9 cellular contexts compared by ENCODE assay signal in the genomic region with DNA sequence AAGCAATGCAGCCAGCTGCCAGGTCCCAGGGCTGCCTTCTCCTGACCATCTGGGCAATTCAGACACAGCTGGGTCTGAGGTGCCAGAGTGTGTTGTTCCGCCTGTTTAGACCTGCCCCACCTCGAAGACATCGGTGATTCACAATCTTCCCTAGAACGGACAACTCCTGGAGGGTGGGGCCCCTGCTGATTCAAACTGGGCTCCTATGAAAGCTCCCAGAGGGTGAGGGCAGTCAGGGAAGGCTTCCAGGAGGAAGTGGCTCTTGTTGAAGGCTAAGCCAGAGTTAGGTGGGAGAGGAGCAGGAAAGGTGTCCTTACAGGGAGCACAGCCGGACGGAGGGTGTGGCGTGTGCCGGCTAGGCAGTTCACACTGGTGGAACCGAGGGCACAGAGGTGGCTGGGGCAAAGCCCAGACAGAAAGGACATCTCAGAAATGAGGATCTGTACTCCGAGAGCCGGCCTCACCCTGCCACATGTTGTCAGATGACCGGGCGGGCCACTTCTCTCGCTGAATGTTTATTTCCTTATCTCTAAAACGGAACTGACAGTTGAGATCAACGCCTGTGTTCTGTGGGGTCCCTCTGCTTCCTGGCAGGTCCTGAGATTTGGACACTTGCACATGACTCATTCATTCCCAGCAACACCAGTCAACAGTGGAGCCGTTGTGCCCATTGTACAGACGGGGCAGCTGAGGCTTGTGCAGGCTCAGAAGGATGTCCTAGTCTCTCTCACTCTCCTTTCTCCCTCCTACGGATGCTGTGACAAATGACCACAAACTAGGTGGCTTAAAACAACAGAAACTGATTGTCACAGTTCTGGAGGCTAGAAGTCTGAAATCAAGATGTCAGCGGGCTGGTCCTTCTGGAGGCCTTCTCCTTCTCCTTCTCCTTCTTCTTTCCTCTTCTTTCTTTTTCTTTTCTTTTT. TPM values are rescaled to one million over a fixed set of nuclear protein-coding genes. Genes with fewer than 3 reads are reported as not detected.
DNase-seq lines count a peak whose midpoint lies in the region; ATAC-seq, FAIRE-seq and TF ChIP-seq lines count a peak whose summit lies in the region.
"Had no signal": no experiment of that assay in that cellular context is flagged by ENCODE, and none has a peak within 500 bp of the region (broad histone marks: within the 10 kb centered on the region; RNA-seq: fewer than 3 reads in every experiment).

No MANE protein-coding gene starts in this region.

- no peak for TF ChIP-seq POLR2A in suprapubic skin (IDR thresholded peaks at IDR 0.05)

- intact Hi-C loops in heart right ventricle (cut with DNase I), result loop anchor here in 1 of 10 donors (2.0 kb wide), 1 partner anchor 57 kb away; no protein-coding TSS in a partner anchor

- no peaks in the 10 kb centered on the region for H3K36me3 Mint-ChIP-seq in activated T-cell treated with anti-CD3 and anti-CD28 coated beads, Interleukin-2, amount 50 U/mL, for 4 hours (ENCODE audit: insufficient read depth)

- H3K4me1 Mint-ChIP-seq in activated T-cell treated with anti-CD3 and anti-CD28 coated beads, Interleukin-2, amount 50 U/mL, for 4 hours (ENCODE audit: low read depth), result peaks cover 42% of the 10 kb centered on the region

- ATAC-seq in activated T-cell treated with anti-CD3 and anti-CD28 coated beads, Interleukin-2, amount 50 U/mL, for 4 hours, result peak; percentile 21 to 58
- peak; percentile 28 to 81 (median 59) for ATAC-seq in heart right ventricle

- H3K4me3 Mint-ChIP-seq in activated T-cell treated with anti-CD3 and anti-CD28 coated beads, Interleukin-2, amount 50 U/mL, for 4 hours, result no peak overlapping the region

- H3K4me3 ChIP-seq in heart right ventricle (no peak overlapping the region), suprapubic skin (no peak overlapping the region)
- H3K4me3 ChIP-seq: SK-N-MC had no signal

- H3K9me3 ChIP-seq in heart right ventricle (no peaks in the 10 kb centered on the region), suprapubic skin (no peaks in the 10 kb centered on the region)

- WGBS in heart right ventricle, 2 donors, result 58 to 63% methylated on average over 20 of the region's 20 CpGs
- WGBS in suprapubic skin, result 70% methylated on average over 14 of the region's 20 CpGs

- H3K36me3 ChIP-seq in heart right ventricle (no peaks in the 10 kb centered on the region), suprapubic skin (no peaks in the 10 kb centered on the region)

- no peak for DNase-seq in activated T-cell treated with anti-CD3 and anti-CD28 coated beads, Interleukin-2, amount 50 U/mL, for 4 hours
- no peak for DNase-seq in activated T-cell treated with anti-CD3 and anti-CD28 coated beads, Interleukin-2, amount 50 U/mL, for 48 hours
- peak; percentile 79 for DNase-seq in RCC 7860 (ENCODE audit: low spot score)
- peak; percentile 33 to 40 for DNase-seq in heart right ventricle
- DNase-seq in suprapubic skin (ENCODE audit: low spot score in 2 of 2), result peak in 1 of 2 donors; percentile 90
- no peak for DNase-seq in kidney glomerular epithelial cell (lab: John Stamatoyannopoulos, UW)
- no peak for DNase-seq in NCI-H146 treated with DMSO at 0.1 percent for 48 hours (lab: John Stamatoyannopoulos, UW; ENCODE audit: unreplicated experiment)
- no peak for DNase-seq in DMS79 (lab: John Stamatoyannopoulos, UW)

- H3K27me3 Mint-ChIP-seq in activated T-cell treated with anti-CD3 and anti-CD28 coated beads, Interleukin-2, amount 50 U/mL, for 4 hours (ENCODE audit: low read depth), result no peaks in the 10 kb centered on the region

- TF ChIP-seq EP300 in suprapubic skin (IDR thresholded peaks at IDR 0.05), result no peak

- peak; percentile 18 for FAIRE-seq in RCC 7860 (lab: Jason Lieb, UNC)

- peak overlapping the region in 4 of 10 donors; percentile 25 to 94 (median 58) for H3K27ac ChIP-seq in heart right ventricle
- peak overlapping the region; percentile 31 for H3K27ac ChIP-seq in suprapubic skin
- H3K27ac ChIP-seq: SK-N-MC had no signal

- peaks cover 0 to 7% (median 0%) of the 10 kb centered on the region in 7 donors for H3K27me3 ChIP-seq in heart right ventricle
- H3K27me3 ChIP-seq in suprapubic skin, result no peaks in the 10 kb centered on the region

- TF ChIP-seq CTCF in heart right ventricle (IDR thresholded peaks at IDR 0.05) (no peak), suprapubic skin (IDR thresholded peaks at IDR 0.05) (no peak)

- H3K9me3 Mint-ChIP-seq in activated T-cell treated with anti-CD3 and anti-CD28 coated beads, Interleukin-2, amount 50 U/mL, for 4 hours, result no peaks in the 10 kb centered on the region

- H3K4me1 ChIP-seq in heart right ventricle (peaks cover 0 to 53% (median 0%) of the 10 kb centered on the region in 9 donors), suprapubic skin (peaks cover 25% of the 10 kb centered on the region)

RNA-seq across cellular contexts. Expression of a gene that starts 26.9 kb away (rescaled TPM):
- 100 to 1,000 TPM in 2 of 3 donors, 10 to 100 TPM in 1; 68.4 to 127 (median 103) TPM for total RNA-seq in activated T-cell treated with anti-CD3 and anti-CD28 coated beads, Interleukin-2, amount 50 U/mL, for 4 hours
- total RNA-seq in heart right ventricle, result 10 to 100 TPM; 29.5 to 96.9 (median 41.6) TPM
- 10 to 100 TPM; 13.3 to 19.2 TPM for polyA plus RNA-seq in heart right ventricle
- total RNA-seq in suprapubic skin, result 10 to 100 TPM; 48.8 to 82.2 (median 72.8) TPM

RNA-seq across cellular contexts. Expression of a gene that starts 54.6 kb away (rescaled TPM):
- total RNA-seq in activated T-cell treated with anti-CD3 and anti-CD28 coated beads, Interleukin-2, amount 50 U/mL, for 4 hours, result 1 to 10 TPM; 6.5 to 8.3 (median 7.6) TPM
- total RNA-seq in heart right ventricle (10 to 100 TPM; 25.5 to 61.4 (median 37.6) TPM), suprapubic skin (10 to 100 TPM; 17.0 to 32.7 (median 24.6) TPM)
- polyA plus RNA-seq in heart right ventricle, result 10 to 100 TPM; 10.1 to 21.2 TPM

Comparison
In these comparisons a context has a peak if more than half of its experiments do, and no peak if none do; other contexts are left out.
1. DNase-seq: peak in RCC 7860 (single experiment) and heart right ventricle (2 of 2); none in activated T-cell treated with anti-CD3 and anti-CD28 coated beads, Interleukin-2, amount 50 U/mL, for 4 hours (single experiment), activated T-cell treated with anti-CD3 and anti-CD28 coated beads, Interleukin-2, amount 50 U/mL, for 48 hours (0 of 2), kidney glomerular epithelial cell (single experiment), NCI-H146 treated with DMSO at 0.1 percent for 48 hours (single experiment) and DMS79 (single experiment).